In the genomic region with DNA sequence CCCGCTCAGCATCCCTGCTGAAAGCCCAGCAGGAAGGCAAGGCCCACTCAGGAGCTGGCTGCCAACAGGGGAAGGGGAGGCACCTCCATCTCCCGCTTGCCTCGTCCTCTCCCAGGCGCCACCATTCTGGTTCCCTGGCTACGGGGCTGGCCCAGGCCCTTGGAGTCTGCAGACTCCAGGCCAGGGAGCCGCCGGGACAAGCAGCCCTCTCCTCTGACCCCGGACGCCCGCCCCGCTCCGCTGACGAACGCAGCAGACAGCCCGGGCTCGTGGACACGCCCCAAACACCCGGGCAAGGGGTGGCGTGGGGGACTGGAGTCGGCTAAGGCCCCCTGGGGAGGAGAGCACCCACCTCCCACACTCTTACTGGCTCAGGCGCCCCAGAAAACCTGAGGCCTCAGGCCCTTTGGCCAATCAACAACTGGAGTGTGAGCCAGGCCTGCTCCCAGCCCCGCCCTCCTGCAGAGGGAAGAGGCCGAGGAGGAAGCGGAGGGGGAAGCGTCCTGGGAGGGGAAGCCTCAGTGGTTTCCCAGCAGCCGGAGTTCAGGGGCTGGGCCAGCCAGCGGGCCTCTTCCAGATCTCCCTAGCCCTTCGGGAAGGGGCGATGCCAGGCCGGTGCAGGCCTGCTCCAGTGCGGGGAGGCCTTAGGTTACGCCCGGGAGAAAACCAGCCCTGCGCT, we compare ENCODE assay signal across 8 cellular contexts. TPM values are rescaled to one million over a fixed set of nuclear protein-coding genes. Genes with fewer than 3 reads are reported as not detected.
DNase-seq lines count a peak whose midpoint lies in the region; ATAC-seq and TF ChIP-seq lines count a peak whose summit lies in the region.

No MANE protein-coding gene starts in this region.

- intact Hi-C loops in CD4-positive, alpha-beta memory T cell (cut with micrococcal nuclease), result no loop called here

- no peak for TF ChIP-seq RAD21 in neural cell (conservative IDR thresholded peaks at IDR 0.05)

- H3K4me1 Mint-ChIP-seq in CD4-positive, alpha-beta memory T cell, result peaks cover 31 to 78% (median 45%) of the 10 kb centered on the region in 4 donors
- H3K4me1 Mint-ChIP-seq in activated naive CD8-positive, alpha-beta T cell (ENCODE audit: low read depth), result peaks cover 43% of the 10 kb centered on the region
- peaks cover 39% of the 10 kb centered on the region for H3K4me1 Mint-ChIP-seq in type B pancreatic cell (ENCODE audit: unreplicated experiment)

- peak overlapping the region; percentile 7 for H3K4me2 ChIP-seq in neural cell (ENCODE audit: low read length)

- H3K36me3 Mint-ChIP-seq in CD4-positive, alpha-beta memory T cell, result peaks cover 0 to 25% of the 10 kb centered on the region in 2 donors
- H3K36me3 Mint-ChIP-seq in activated naive CD8-positive, alpha-beta T cell, result no peaks in the 10 kb centered on the region
- H3K36me3 Mint-ChIP-seq in type B pancreatic cell, result peaks cover 4% of the 10 kb centered on the region

- H3F3A ChIP-seq in neural cell (ENCODE audit: insufficient read depth, low read length, poor library complexity, severe bottlenecking), result peaks cover 3% of the 10 kb centered on the region

- H3K9me3 Mint-ChIP-seq in CD4-positive, alpha-beta memory T cell, result peaks cover 0 to 9% (median 0%) of the 10 kb centered on the region in 8 donors
- no peaks in the 10 kb centered on the region for H3K9me3 Mint-ChIP-seq in activated naive CD8-positive, alpha-beta T cell (ENCODE audit: low read depth)
- H3K9me3 Mint-ChIP-seq in type B pancreatic cell, result no peaks in the 10 kb centered on the region

- H3K27me3 Mint-ChIP-seq in CD4-positive, alpha-beta memory T cell, result peaks cover 0 to 8% of the 10 kb centered on the region in 2 donors
- H3K27me3 Mint-ChIP-seq in activated naive CD8-positive, alpha-beta T cell, result no peaks in the 10 kb centered on the region
- H3K27me3 Mint-ChIP-seq in type B pancreatic cell, result no peaks in the 10 kb centered on the region

- peaks cover 38% of the 10 kb centered on the region for H4K20me1 ChIP-seq in neural cell (ENCODE audit: insufficient read depth)

- H3K4me3 ChIP-seq in CD4-positive, alpha-beta memory T cell (ENCODE audit: low read length in 2 of 2), result no peak overlapping the region
- peak overlapping the region; percentile 25 for H3K4me3 ChIP-seq in HAP-1
- peak overlapping the region; percentile 100 for H3K4me3 ChIP-seq in neural cell (ENCODE audit: low read length)

- peak overlapping the region; percentile 57 for H3K9ac ChIP-seq in neural cell (ENCODE audit: low read length)

- no peaks in the 10 kb centered on the region for H3K27me3 ChIP-seq in CD4-positive, alpha-beta memory T cell (ENCODE audit: insufficient read depth, low read length)
- H3K27me3 ChIP-seq in HAP-1 (ENCODE audit: low read depth) (no peaks in the 10 kb centered on the region), neural cell (ENCODE audit: insufficient read depth, low read depth, low read length) (no peaks in the 10 kb centered on the region)

- H2AFZ ChIP-seq in neural cell (ENCODE audit: low read depth, low read length), result no peak overlapping the region

- H3K27ac ChIP-seq in CD4-positive, alpha-beta memory T cell (ENCODE audit: low read depth, low read length), result peak overlapping the region; percentile 51
- H3K27ac ChIP-seq in neural cell (ENCODE audit: low read length), result peak overlapping the region; percentile 47

- in situ Hi-C loops in HAP-1 (cut with MboI; ENCODE audit: low sequenced_read_pairs), result loop anchor here (25.0 kb wide), 1 partner anchor 616 kb away; no protein-coding TSS in a partner anchor

- H3K9me2 ChIP-seq in neural cell (ENCODE audit: insufficient read depth, low read length), result no peaks in the 10 kb centered on the region

- DNase-seq in CD4-positive, alpha-beta memory T cell, result peak in 3 of 5 donors; percentile 30 to 54 (median 37)
- peak; percentile 95 to 96 for DNase-seq in HAP-1 (ENCODE audit: low spot score in 2 of 2)
- peak; percentile 94 for DNase-seq in foreskin melanocyte
- peak; percentile 84 for DNase-seq in type B pancreatic cell (ENCODE audit: extremely low spot score, unreplicated experiment)

- H3K9me3 ChIP-seq in CD4-positive, alpha-beta memory T cell (ENCODE audit: control insufficient read depth in 1 of 2, low read length in 2 of 2), result no peaks in the 10 kb centered on the region
- H3K9me3 ChIP-seq in HAP-1, result no peaks in the 10 kb centered on the region
- no peaks in the 10 kb centered on the region for H3K9me3 ChIP-seq in neural cell (ENCODE audit: low read length)

- peak overlapping the region; percentile 79 to 100 (median 86) for H3K27ac Mint-ChIP-seq in CD4-positive, alpha-beta memory T cell
- H3K27ac Mint-ChIP-seq in activated naive CD8-positive, alpha-beta T cell, result peak overlapping the region; percentile 42
- H3K27ac Mint-ChIP-seq in type B pancreatic cell, result peak overlapping the region; percentile 100

- TF ChIP-seq CTCF in neural cell (IDR thresholded peaks at IDR 0.05; ENCODE audit: poor library complexity, severe bottlenecking) (no peak), type B pancreatic cell (conservative IDR thresholded peaks at IDR 0.05) (no peak)

- POLR2A ChIA-PET in CD4-positive, alpha-beta memory T cell (lab: Charles Lee; ENCODE audit: partially characterized antibody), result no interaction called here

- CTCF ChIA-PET in CD4-positive, alpha-beta memory T cell (lab: Charles Lee; ENCODE audit: partially characterized antibody), result interaction anchor here (1.3 kb wide), 2 partner anchors 14 to 20 kb away, joined by 3 to 4 read pairs; no protein-coding TSS in a partner anchor

- H3K4me3 Mint-ChIP-seq in CD4-positive, alpha-beta memory T cell, result peak overlapping the region in 6 of 8 donors; percentile 65 to 100 (median 68)
- peak overlapping the region; percentile 73 for H3K4me3 Mint-ChIP-seq in activated naive CD8-positive, alpha-beta T cell
- peak overlapping the region; percentile 99 for H3K4me3 Mint-ChIP-seq in type B pancreatic cell

- no peaks in the 10 kb centered on the region for H3K36me3 ChIP-seq in CD4-positive, alpha-beta memory T cell (ENCODE audit: insufficient read depth, low read length)
- H3K36me3 ChIP-seq in HAP-1 (replicated peaks) (peaks cover 4% of the 10 kb centered on the region; the same call in 1 of the 2 replicates), neural cell (ENCODE audit: insufficient read depth, low read length) (no peaks in the 10 kb centered on the region)

- TF ChIP-seq EP300 in neural cell (conservative IDR thresholded peaks at IDR 0.05; ENCODE audit: poor library complexity, severe bottlenecking), result no peak

- peaks cover 60% of the 10 kb centered on the region for H3K4me1 ChIP-seq in CD4-positive, alpha-beta memory T cell (ENCODE audit: insufficient read depth, low read length)
- H3K4me1 ChIP-seq in HAP-1, result peaks cover 42% of the 10 kb centered on the region

- H3K79me2 ChIP-seq in neural cell (replicated peaks; ENCODE audit: insufficient read depth, low read length), result peaks cover 67% of the 10 kb centered on the region

- no peak for ATAC-seq in HG03097 (IDR thresholded peaks at IDR 0.05; ENCODE audit: low FRiP score, unreplicated experiment)

TF ChIP-seq in neural cell, 6 proteins besides CTCF, POLR2A, EP300 and RAD21:
- TF ChIP-seq MXI1 (conservative IDR thresholded peaks at IDR 0.05; ENCODE audit: poor library complexity, severe bottlenecking) (no peak), TAF1 (IDR thresholded peaks at IDR 0.05; ENCODE audit: low read depth) (no peak), REST (IDR thresholded peaks at IDR 0.05; ENCODE audit: borderline replicate concordance) (no peak), EZH2 (IDR thresholded peaks at IDR 0.05; ENCODE audit: borderline replicate concordance, insufficient read depth, low read length, poor library complexity, severe bottlenecking) (no peak), POLR2AphosphoS5 (IDR thresholded peaks at IDR 0.05) (no peak), SMC3 (conservative IDR thresholded peaks at IDR 0.05; ENCODE audit: poor library complexity) (no peak)
TF ChIP-seq in neural cell: peak in this region for 0.

RNA-seq across cellular contexts. Expression of gene MNT, which starts 4.2 kb away (rescaled TPM):
- 10 to 100 TPM; 45.0 to 50.7 TPM for total RNA-seq in CD4-positive, alpha-beta memory T cell
- 1 to 10 TPM in 1 of 2 donors, under 1 TPM in 1; 0.29 to 1.4 TPM for polyA plus RNA-seq in CD4-positive, alpha-beta memory T cell
- 34.8 TPM for polyA plus RNA-seq in PFSK-1 (2012; ENCODE audit: insufficient read length, low read depth)
- polyA plus RNA-seq in neural cell, result 6.1 and 11.6 TPM in 2 replicates
- polyA minus RNA-seq in neural cell, result 12.4 and 15.6 TPM in 2 replicates
- 26.9 and 32.9 TPM in 2 replicates for total RNA-seq in type B pancreatic cell (ENCODE audit: low replicate concordance)

RNA-seq across cellular contexts. Expression of gene SGSM2, which starts 59.4 kb away (rescaled TPM):
- total RNA-seq in CD4-positive, alpha-beta memory T cell, result 100 to 1,000 TPM; 133 to 137 TPM
- 10 to 100 TPM in 1 of 2 donors, 1 to 10 TPM in 1; 6.2 to 15.8 TPM for polyA plus RNA-seq in CD4-positive, alpha-beta memory T cell
- polyA plus RNA-seq in PFSK-1 (2012; ENCODE audit: insufficient read length, low read depth), result 65.6 TPM
- 222 and 281 TPM in 2 replicates for polyA plus RNA-seq in neural cell
- 131 and 149 TPM in 2 replicates for polyA minus RNA-seq in neural cell
- 64.1 and 74.3 TPM in 2 replicates for total RNA-seq in type B pancreatic cell (ENCODE audit: low replicate concordance)

Comparison
In these comparisons a context has a peak if more than half of its experiments do, and no peak if none do; other contexts are left out.
1. DNase-seq: peak in every context shown above with its lines; median percentile 96 in HAP-1; 94 in foreskin melanocyte; 84 in type B pancreatic cell; 37 in CD4-positive, alpha-beta memory T cell.
2. H3K4me3 ChIP-seq: peak in HAP-1 (single experiment) and neural cell (single experiment); none in CD4-positive, alpha-beta memory T cell (0 of 2).
3. H3K27ac Mint-ChIP-seq: peak in every context shown above with its lines; median percentile 100 in type B pancreatic cell; 86 in CD4-positive, alpha-beta memory T cell; 42 in activated naive CD8-positive, alpha-beta T cell.
4. Peak in every context shown above with its lines, with median percentiles within 50 percentile points of each other: H3K4me3 Mint-ChIP-seq.